Comparison of ENCODE assay signal across 8 cellular contexts in the genomic region with DNA sequence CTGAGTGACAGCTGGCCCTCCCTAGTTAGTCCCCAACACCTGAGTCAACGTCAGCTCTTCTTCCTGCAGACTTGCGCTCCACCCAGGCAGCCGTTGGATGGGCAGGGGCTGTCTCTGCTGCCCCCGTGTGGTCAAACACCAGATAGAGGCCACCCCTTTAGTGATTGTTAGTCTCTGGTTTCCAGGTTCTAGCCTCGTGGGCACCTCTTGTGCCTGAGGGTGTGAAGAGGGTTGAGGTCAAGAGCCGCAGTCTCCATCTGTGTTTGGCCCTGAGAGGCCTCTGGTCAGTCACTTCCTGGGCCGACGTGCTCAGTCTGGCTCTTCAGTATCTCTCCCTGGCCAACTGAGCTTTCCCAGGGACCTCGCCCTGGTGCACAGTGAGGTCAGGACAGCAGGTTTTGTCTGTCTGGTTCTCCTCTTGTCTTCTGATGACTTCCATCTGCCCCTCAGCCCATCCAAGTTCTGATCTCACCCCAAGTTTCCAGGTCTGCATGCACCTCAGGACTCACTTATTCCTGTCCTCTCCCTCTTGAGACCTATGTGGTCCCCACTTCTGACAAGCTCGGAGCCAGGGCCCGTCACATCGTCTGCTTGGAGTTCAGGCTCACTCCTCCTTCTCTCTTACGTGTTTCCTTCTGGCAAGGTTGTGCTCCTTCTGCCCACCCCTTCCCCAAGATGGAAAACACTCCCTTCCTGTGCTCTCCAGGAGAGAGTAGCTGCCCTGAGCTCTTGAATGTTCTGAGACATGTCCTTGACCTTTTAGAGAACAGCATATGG. TPM values are rescaled to one million over a fixed set of nuclear protein-coding genes. Genes with fewer than 3 reads are reported as not detected.
DNase-seq lines count a peak whose midpoint lies in the region; ATAC-seq and TF ChIP-seq lines count a peak whose summit lies in the region.

No MANE protein-coding gene starts in this region.

- H3K9me3 ChIP-seq in Caco-2 (no peaks in the 10 kb centered on the region), sigmoid colon (no peaks in the 10 kb centered on the region)

- peaks cover 27% of the 10 kb centered on the region for H3K36me3 Mint-ChIP-seq in Caco-2 (ENCODE audit: insufficient read depth, unreplicated experiment)
- no peaks in the 10 kb centered on the region for H3K36me3 Mint-ChIP-seq in activated T-helper 2 cell treated with anti-CD3 and anti-CD28 coated beads, Interferon-gamma antibody, Interleukin-2, Interleukin-4, amounts not matched to agents 10 μg/mL and 5 μg/mL and 100 μg/mL, durations not matched to agents 14 hours and 24 hours and 36 hours (ENCODE audit: low read depth)

- no peak overlapping the region for H3K27ac Mint-ChIP-seq in Caco-2 (ENCODE audit: unreplicated experiment)
- H3K27ac Mint-ChIP-seq in activated T-helper 2 cell treated with anti-CD3 and anti-CD28 coated beads, Interferon-gamma antibody, Interleukin-2, Interleukin-4, amounts not matched to agents 10 μg/mL and 5 μg/mL and 100 μg/mL, durations not matched to agents 14 hours and 24 hours and 36 hours: no peak overlapping the region

- H3K27ac ChIP-seq in sigmoid colon: no peak overlapping the region

- H3K4me1 Mint-ChIP-seq in Caco-2 (ENCODE audit: low read depth, unreplicated experiment): no peaks in the 10 kb centered on the region
- H3K4me1 Mint-ChIP-seq in activated T-helper 2 cell treated with anti-CD3 and anti-CD28 coated beads, Interferon-gamma antibody, Interleukin-2, Interleukin-4, amounts not matched to agents 10 μg/mL and 5 μg/mL and 100 μg/mL, durations not matched to agents 14 hours and 24 hours and 36 hours (ENCODE audit: low read depth): peaks cover 6% of the 10 kb centered on the region

- H3K36me3 ChIP-seq in Caco-2 (ENCODE audit: control insufficient read depth, insufficient read depth, low read length) (no peaks in the 10 kb centered on the region; the same call in none of the 2 replicates), sigmoid colon (peaks cover 3 to 70% (median 23%) of the 10 kb centered on the region in 4 donors)

- 51 to 53% methylated on average over 13 of the region's 13 CpGs for WGBS in sigmoid colon, 2 donors

- DNase-seq in Caco-2 (peak; percentile 74 to 75), HK-2 (ENCODE audit: unreplicated experiment) (peak; percentile 41), RPMI8226 (peak; percentile 90), head of caudate nucleus (peak in 41 of 42 donors; percentile 36 to 79 (median 61)), sigmoid colon (peak; percentile 79), epidermal melanocyte (ENCODE audit: insufficient read length, low spot score) (no peak)
- DNase-seq in activated T-helper 2 cell treated with anti-CD3 and anti-CD28 coated beads, Interferon-gamma antibody, Interleukin-2, Interleukin-4, amounts not matched to agents 10 μg/mL and 5 μg/mL and 100 μg/mL, durations not matched to agents 14 hours and 24 hours and 36 hours (ENCODE audit: low spot score): peak; percentile 56

- TF ChIP-seq CTCF in Caco-2 (IDR thresholded peaks at IDR 0.05; ENCODE audit: insufficient read depth in 1 of 2, low read depth in 1 of 2, low read length in 1 of 2, severe bottlenecking in 1 of 2, unreplicated experiment in 1 of 2) (peak; percentile 76 to 88), sigmoid colon (IDR thresholded peaks at IDR 0.05) (peak; percentile 34 to 73 (median 68))

- POLR2A ChIA-PET in Caco-2 (lab: Charles Lee): no interaction called here

- H3K27me3 Mint-ChIP-seq in Caco-2 (ENCODE audit: insufficient read depth, unreplicated experiment): no peaks in the 10 kb centered on the region
- peaks cover 4% of the 10 kb centered on the region for H3K27me3 Mint-ChIP-seq in activated T-helper 2 cell treated with anti-CD3 and anti-CD28 coated beads, Interferon-gamma antibody, Interleukin-2, Interleukin-4, amounts not matched to agents 10 μg/mL and 5 μg/mL and 100 μg/mL, durations not matched to agents 14 hours and 24 hours and 36 hours (ENCODE audit: low read depth)

- no peak overlapping the region for H3K4me3 Mint-ChIP-seq in Caco-2 (ENCODE audit: unreplicated experiment)
- H3K4me3 Mint-ChIP-seq in activated T-helper 2 cell treated with anti-CD3 and anti-CD28 coated beads, Interferon-gamma antibody, Interleukin-2, Interleukin-4, amounts not matched to agents 10 μg/mL and 5 μg/mL and 100 μg/mL, durations not matched to agents 14 hours and 24 hours and 36 hours (ENCODE audit: low read depth): no peak overlapping the region

- TF ChIP-seq EP300 in sigmoid colon (IDR thresholded peaks at IDR 0.05): no peak

- no TSS peak for BruUV-seq in Caco-2 (replicated peaks; lab: Mats Ljungman, UMichigan)

- H3K4me3 ChIP-seq in Caco-2 (ENCODE audit: low read depth, low read length): no peak overlapping the region
- H3K4me3 ChIP-seq in sigmoid colon: no peak overlapping the region

- no peak for TF ChIP-seq POLR2A in sigmoid colon (IDR thresholded peaks at IDR 0.05)

- H3K27me3 ChIP-seq in Caco-2 (replicated peaks; ENCODE audit: control insufficient read depth, insufficient read depth, low read length): no peaks in the 10 kb centered on the region
- no peaks in the 10 kb centered on the region for H3K27me3 ChIP-seq in sigmoid colon

- ATAC-seq in HG03520 (IDR thresholded peaks at IDR 0.05; ENCODE audit: unreplicated experiment): no peak

- intact Hi-C loops in Caco-2 (cut with micrococcal nuclease; ENCODE audit: unreplicated experiment) (loop anchor here (1.0 to 2.0 kb wide), 2 partner anchors 28 to 398 kb away; no protein-coding TSS in a partner anchor), head of caudate nucleus (cut with DNase I) (loop anchor here (10.0 kb wide), 1 partner anchor 70 kb away; a partner anchor contains a TSS), sigmoid colon (cut with DNase I) (loop anchor here (10.0 kb wide), 1 partner anchor 200 kb away; no protein-coding TSS in a partner anchor)
- intact Hi-C loops in activated T-helper 2 cell treated with anti-CD3 and anti-CD28 coated beads, Interferon-gamma antibody, Interleukin-2, Interleukin-4, amounts not matched to agents 10 μg/mL and 5 μg/mL and 100 μg/mL, durations not matched to agents 14 hours and 24 hours and 36 hours (cut with micrococcal nuclease): loop anchor here (1.0 kb wide), 1 partner anchor 145 kb away; no protein-coding TSS in a partner anchor

- H3K9me3 Mint-ChIP-seq in Caco-2 (ENCODE audit: unreplicated experiment): no peaks in the 10 kb centered on the region
- H3K9me3 Mint-ChIP-seq in activated T-helper 2 cell treated with anti-CD3 and anti-CD28 coated beads, Interferon-gamma antibody, Interleukin-2, Interleukin-4, amounts not matched to agents 10 μg/mL and 5 μg/mL and 100 μg/mL, durations not matched to agents 14 hours and 24 hours and 36 hours: no peaks in the 10 kb centered on the region

- H3K4me1 ChIP-seq in Caco-2 (no peaks in the 10 kb centered on the region), sigmoid colon (no peaks in the 10 kb centered on the region)

- CTCF ChIA-PET in Caco-2 (lab: Charles Lee): interaction anchor here (0.6 to 2.4 kb wide), 24 partner anchors 9 to 1310 kb away, joined by 3 to 20 read pairs (median 4); a partner anchor contains a TSS

RNA-seq across cellular contexts. Expression of a gene that starts 20.9 kb away (rescaled TPM):
- total RNA-seq in Caco-2 (2022) (70.5 and 74.2 TPM in 2 replicates), sigmoid colon (10 to 100 TPM; 20.4 to 59.8 (median 36.7) TPM)
- total RNA-seq in activated T-helper 2 cell treated with anti-CD3 and anti-CD28 coated beads, Interferon-gamma antibody, Interleukin-2, Interleukin-4, amounts not matched to agents 10 μg/mL and 5 μg/mL and 100 μg/mL, durations not matched to agents 14 hours and 24 hours and 36 hours: 16.7 and 17.0 TPM in 2 replicates
- 10 to 100 TPM; 15.7 to 38.6 (median 16.8) TPM for polyA plus RNA-seq in sigmoid colon

RNA-seq across cellular contexts. Expression of a gene that starts 48.1 kb away (rescaled TPM):
- total RNA-seq in Caco-2 (2022) (0.41 TPM in 1 of 2 replicates, not detected in the other), sigmoid colon (10 to 100 TPM in 1 of 4 donors, 1 to 10 TPM in 3; 3.6 to 10.0 (median 5.9) TPM)
- not detected in 2 replicates for total RNA-seq in activated T-helper 2 cell treated with anti-CD3 and anti-CD28 coated beads, Interferon-gamma antibody, Interleukin-2, Interleukin-4, amounts not matched to agents 10 μg/mL and 5 μg/mL and 100 μg/mL, durations not matched to agents 14 hours and 24 hours and 36 hours
- 1 to 10 TPM in 2 of 3 donors, under 1 TPM in 1; 0.60 to 1.2 (median 1.1) TPM for polyA plus RNA-seq in sigmoid colon
